Comparison of ENCODE assay signal across 24 cellular contexts in the genomic region with DNA sequence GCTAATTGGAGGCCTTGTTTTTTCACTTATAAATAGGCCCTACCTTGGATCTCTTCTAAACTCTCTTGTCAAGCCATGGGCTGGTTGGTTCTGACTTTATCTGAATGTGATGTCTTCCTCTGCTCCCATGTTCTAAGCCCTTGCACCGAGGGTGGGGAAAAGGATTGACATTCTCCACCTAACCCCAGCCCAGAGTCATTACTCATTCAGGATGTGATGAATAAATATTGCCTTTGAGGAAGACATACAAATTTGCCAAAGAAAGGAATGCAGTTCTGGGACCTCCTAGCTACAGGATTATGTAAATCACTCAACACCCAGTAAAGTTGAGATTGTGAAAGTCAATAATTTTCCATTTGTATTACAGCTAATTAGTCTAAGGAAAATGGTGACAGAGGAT.
"Had no signal": no experiment of that assay in that cellular context is flagged by ENCODE, and none has a peak within 500 bp of the region (broad histone marks: within the 10 kb centered on the region; RNA-seq: fewer than 3 reads in every experiment).

No MANE protein-coding gene starts in this region.

- H3K4me3 Mint-ChIP-seq: naive B cell; nephron; stimulated activated memory B cell treated with anti-CD40 and anti-IgM and Interleukin-4, amounts not matched to agents 10 μg/mL and 1 μg/mL and 100 μg/mL, for 72 hours; stimulated activated naive CD8-positive, alpha-beta T cell treated with anti-CD3 and anti-CD28 coated beads, Interleukin-15, Interleukin-2, amounts not matched to agents 100 ng/mL and 50 ng/mL, for 24 hours had no signal

- H3K4me1 Mint-ChIP-seq: naive B cell; stimulated activated memory B cell treated with anti-CD40 and anti-IgM and Interleukin-4, amounts not matched to agents 10 μg/mL and 1 μg/mL and 100 μg/mL, for 72 hours had no signal

- H3K4me3 ChIP-seq: dorsolateral prefrontal cortex, esophagus muscularis mucosa, hepatocyte, pancreas, prostate gland, right lobe of liver, spleen, tibial artery, upper lobe of left lung, uterus had no signal

- ATAC-seq: pancreas; right lobe of liver; stimulated activated memory B cell treated with anti-CD40 and anti-IgM and Interleukin-4, amounts not matched to agents 10 μg/mL and 1 μg/mL and 100 μg/mL, for 72 hours had no signal

- H3K27ac Mint-ChIP-seq: naive B cell; nephron; stimulated activated memory B cell treated with anti-CD40 and anti-IgM and Interleukin-4, amounts not matched to agents 10 μg/mL and 1 μg/mL and 100 μg/mL, for 72 hours; stimulated activated naive CD8-positive, alpha-beta T cell treated with anti-CD3 and anti-CD28 coated beads, Interleukin-15, Interleukin-2, amounts not matched to agents 100 ng/mL and 50 ng/mL, for 24 hours had no signal

- H3K9me3 Mint-ChIP-seq: naive B cell; nephron; stimulated activated memory B cell treated with anti-CD40 and anti-IgM and Interleukin-4, amounts not matched to agents 10 μg/mL and 1 μg/mL and 100 μg/mL, for 72 hours; stimulated activated naive CD8-positive, alpha-beta T cell treated with anti-CD3 and anti-CD28 coated beads, Interleukin-15, Interleukin-2, amounts not matched to agents 100 ng/mL and 50 ng/mL, for 24 hours had no signal

- DNase-seq: cortex of kidney; dorsolateral prefrontal cortex; effector CD8-positive, alpha-beta T cell; foreskin fibroblast; head of caudate nucleus; kidney glomerular epithelial cell; mesendoderm; naive B cell; occipital lobe; pancreas; right lobe of liver; spleen; stimulated activated CD4-positive, alpha-beta T cell treated with anti-CD3 and anti-CD28 coated beads, Interleukin-15, amount 100 ng/mL, for 24 hours; stimulated activated CD4-positive, alpha-beta T cell treated with anti-CD3 and anti-CD28 coated beads, Interleukin-1b, Interleukin-23, amount 100 ng/mL, for 48 hours; stimulated activated CD4-positive, alpha-beta T cell treated with anti-CD3 and anti-CD28 coated beads, Interleukin-4, amount 100 ng/mL, for 24 hours; tibial artery; upper lobe of left lung; uterus had no signal

- H3K36me3 Mint-ChIP-seq: naive B cell; stimulated activated memory B cell treated with anti-CD40 and anti-IgM and Interleukin-4, amounts not matched to agents 10 μg/mL and 1 μg/mL and 100 μg/mL, for 72 hours had no signal

- H3K27me3 Mint-ChIP-seq: naive B cell; stimulated activated memory B cell treated with anti-CD40 and anti-IgM and Interleukin-4, amounts not matched to agents 10 μg/mL and 1 μg/mL and 100 μg/mL, for 72 hours; stimulated activated naive CD8-positive, alpha-beta T cell treated with anti-CD3 and anti-CD28 coated beads, Interleukin-15, Interleukin-2, amounts not matched to agents 100 ng/mL and 50 ng/mL, for 24 hours had no signal
